ENCODE assay signal across 9 cellular contexts in genomic region chr10:131899695-131900349, GRCh38. TPM values are rescaled to one million over a fixed set of nuclear protein-coding genes. Genes with fewer than 3 reads are reported as not detected.
A peak's percentile ranks its signal among the peaks of the same experiment; 100 is the strongest.
DNase-seq lines count a peak whose midpoint lies in the region; ATAC-seq, FAIRE-seq and TF ChIP-seq lines count a peak whose summit lies in the region.
"Had no signal": no experiment of that assay in that cellular context is flagged by ENCODE, and none has a peak within 500 bp of the region (broad histone marks: within the 10 kb centered on the region; RNA-seq: fewer than 3 reads in every experiment).

No MANE protein-coding gene starts in this region.

- dilution Hi-C loops in endothelial cell of umbilical vein (cut with MboI; ENCODE audit: extremely low pct_ligation_motif_present, low sequenced_read_pairs): no loop called here

- H3K36me3 ChIP-seq in PC-3 (ENCODE audit: low read depth, low read length): no peaks in the 10 kb centered on the region
- H3K36me3 ChIP-seq in endothelial cell of umbilical vein (ENCODE audit: control insufficient read depth in 2 of 2, extremely low read depth in 1 of 2, insufficient read depth in 2 of 2, low read length in 2 of 2): no peaks in the 10 kb centered on the region
- H3K36me3 ChIP-seq in neuronal stem cell (replicated peaks in 1 of 2; ENCODE audit: control insufficient read depth in 2 of 2, insufficient read depth in 2 of 2, low read length in 2 of 2): peaks cover 2 to 12% of the 10 kb centered on the region in 2 donors

- H3K23ac ChIP-seq in neuronal stem cell (ENCODE audit: low read depth, low read length, poor library complexity): no peak overlapping the region

- WGBS in neuronal stem cell (ENCODE audit: extremely low coverage in 2 of 2, insufficient read length in 2 of 2, insufficient replicate concordance in 1 of 2), 2 donors: no CpG with 5 or more reads among the region's 24 CpGs

- TF ChIP-seq POLR2A in endothelial cell of umbilical vein (IDR thresholded peaks at IDR 0.05; ENCODE audit: low read depth, low read length): no peak

- no peak for FAIRE-seq in endothelial cell of umbilical vein (lab: Jason Lieb, UNC)
- FAIRE-seq: G401.6 had no signal

- TF ChIP-seq CTCF in PC-3 (conservative IDR thresholded peaks at IDR 0.05; ENCODE audit: low read depth, low read length) (0 out of 2 replicates have a peak, but pooled peaks have one; percentile 15), endothelial cell of umbilical vein (IDR thresholded peaks at IDR 0.05; ENCODE audit: extremely low read depth in 1 of 2, insufficient read depth in 1 of 2, low read depth in 1 of 2, low read length in 2 of 2) (no peak)

- ATAC-seq in PC-3: no peak

- peak overlapping the region; percentile 75 for H2AFZ ChIP-seq in PC-3 (ENCODE audit: low read length)
- peak overlapping the region; percentile 39 for H2AFZ ChIP-seq in endothelial cell of umbilical vein (ENCODE audit: low read depth, low read length)
- H2AFZ ChIP-seq in neuronal stem cell (ENCODE audit: low read length): peak overlapping the region; percentile 94

- peak overlapping the region; percentile 61 for H2BK5ac ChIP-seq in neuronal stem cell (ENCODE audit: low read length)

- H3K9me3 ChIP-seq in PC-3 (ENCODE audit: low read length): no peaks in the 10 kb centered on the region
- H3K9me3 ChIP-seq in endothelial cell of umbilical vein (replicated peaks; ENCODE audit: control insufficient read depth, insufficient read depth, low read length): no peaks in the 10 kb centered on the region
- no peaks in the 10 kb centered on the region for H3K9me3 ChIP-seq in neuronal stem cell (replicated peaks in 1 of 2; ENCODE audit: control insufficient read depth in 2 of 2, insufficient read depth in 1 of 2, low read depth in 1 of 2, low read length in 2 of 2)

- no peak overlapping the region for H2BK120ac ChIP-seq in neuronal stem cell (ENCODE audit: low read depth, low read length)

- no peak overlapping the region for H4K8ac ChIP-seq in neuronal stem cell (ENCODE audit: low read depth, low read length)

- no peak overlapping the region for H2BK15ac ChIP-seq in neuronal stem cell (ENCODE audit: low read length)

- peak overlapping the region; percentile 77 for H3K18ac ChIP-seq in neuronal stem cell (ENCODE audit: low read length)

- no peaks in the 10 kb centered on the region for H3K27me3 ChIP-seq in PC-3 (ENCODE audit: low read length)
- H3K27me3 ChIP-seq in endothelial cell of umbilical vein (ENCODE audit: control insufficient read depth in 2 of 2, insufficient read depth in 2 of 2, low read length in 2 of 2): peaks cover 12 to 21% of the 10 kb centered on the region in 2 experiments
- H3K27me3 ChIP-seq in neuronal stem cell (ENCODE audit: control insufficient read depth in 3 of 3, insufficient read depth in 3 of 3, low read depth in 1 of 3, low read length in 3 of 3): peaks cover 0 to 28% (median 16%) of the 10 kb centered on the region in 3 experiments

- H3K9ac ChIP-seq in PC-3 (ENCODE audit: low read length): peak overlapping the region; percentile 75
- H3K9ac ChIP-seq in endothelial cell of umbilical vein (replicated peaks; ENCODE audit: extremely low read depth, insufficient read depth, low read length): no peak overlapping the region
- H3K9ac ChIP-seq in neuronal stem cell (ENCODE audit: low read depth, low read length, poor library complexity): peak overlapping the region; percentile 75

- H3K79me2 ChIP-seq in PC-3 (ENCODE audit: low read length) (peaks cover 38% of the 10 kb centered on the region), endothelial cell of umbilical vein (ENCODE audit: control insufficient read depth, insufficient read depth, low read length) (peaks cover 35% of the 10 kb centered on the region)

- H3K4ac ChIP-seq in neuronal stem cell (ENCODE audit: low read length): no peak overlapping the region

- peak overlapping the region; percentile 7 for H2AK5ac ChIP-seq in neuronal stem cell (ENCODE audit: low read depth, low read length)

- no peaks in the 10 kb centered on the region for H3K9me2 ChIP-seq in PC-3 (replicated peaks; ENCODE audit: low read length)

- H3K4me1 ChIP-seq in PC-3 (ENCODE audit: insufficient read depth, low read length): peaks cover 19% of the 10 kb centered on the region
- H3K4me1 ChIP-seq in endothelial cell of umbilical vein (ENCODE audit: control insufficient read depth, extremely low read depth, insufficient read depth, low read length): peaks cover 23% of the 10 kb centered on the region
- peaks cover 4 to 12% of the 10 kb centered on the region in 2 donors for H3K4me1 ChIP-seq in neuronal stem cell (ENCODE audit: control insufficient read depth in 2 of 2, insufficient read depth in 1 of 2, low read depth in 1 of 2, low read length in 2 of 2)

- intact Hi-C loops in PC-3 (cut with micrococcal nuclease): loop anchor here (1.0 to 5.0 kb wide), 3 partner anchors 12 to 82 kb away; partner anchors contain the start of gene BNIP3
- intact Hi-C loops in endothelial cell of umbilical vein (cut with micrococcal nuclease): loop anchor here (1.0 kb wide), 4 partner anchors 48 to 430 kb away; partner anchors contain the start of gene BNIP3

- H2BK12ac ChIP-seq in neuronal stem cell (ENCODE audit: low read length): no peak overlapping the region

- peak overlapping the region; percentile 79 for H3K4me2 ChIP-seq in PC-3 (ENCODE audit: low read length)
- H3K4me2 ChIP-seq in endothelial cell of umbilical vein (ENCODE audit: insufficient read depth, low read length): peak overlapping the region; percentile 27
- peak overlapping the region; percentile 95 for H3K4me2 ChIP-seq in neuronal stem cell (ENCODE audit: insufficient read depth, low read length, poor library complexity, severe bottlenecking)

- DNase-seq in NCI-H748 (lab: John Stamatoyannopoulos, UW; ENCODE audit: unreplicated experiment): peak; percentile 29
- DNase-seq in NCI-H748 treated with DMSO at 0.1 percent for 48 hours (lab: John Stamatoyannopoulos, UW): no peak
- no peak for DNase-seq in PC-3
- peak; percentile 16 for DNase-seq in endothelial cell of umbilical vein (ENCODE audit: low read depth, low spot score)
- no peak for DNase-seq in neuronal stem cell (ENCODE audit: low spot score)
- DNase-seq in NCI-H2081 treated with DMSO at 0.1 percent for 48 hours (lab: John Stamatoyannopoulos, UW): no peak
- no peak for DNase-seq in 8988T
- DNase-seq in H4 (ENCODE audit: low spot score): no peak

- H4K20me1 ChIP-seq in PC-3 (ENCODE audit: low read length) (peaks cover 9% of the 10 kb centered on the region; the same call in 1 of the 2 replicates), endothelial cell of umbilical vein (replicated peaks; ENCODE audit: control insufficient read depth, extremely low read depth, insufficient read depth, low read length) (no peaks in the 10 kb centered on the region)

- no peaks in the 10 kb centered on the region for H3K9me1 ChIP-seq in endothelial cell of umbilical vein (replicated peaks; ENCODE audit: control insufficient read depth, extremely low read depth, insufficient read depth, low read length)

- CTCF ChIA-PET in PC-3 (lab: Charles Lee) (no interaction called here), endothelial cell of umbilical vein (lab: Charles Lee) (interaction anchor here (1.0 to 6.9 kb wide), 8 partner anchors 14 to 123 kb away, joined by 3 to 64 read pairs (median 5); no protein-coding TSS in a partner anchor)

- no peak overlapping the region for H3K14ac ChIP-seq in neuronal stem cell (ENCODE audit: low read length)

- no peaks in the 10 kb centered on the region for H3F3A ChIP-seq in PC-3 (ENCODE audit: low read length, unreplicated experiment)

- H3K4me3 ChIP-seq in PC-3 (ENCODE audit: low read length): peak overlapping the region; percentile 63
- H3K4me3 ChIP-seq in endothelial cell of umbilical vein (replicated peaks in 1 of 3; ENCODE audit: insufficient read depth in 1 of 3, low read depth in 1 of 3, low read length in 3 of 3): peak overlapping the region; percentile 5 to 95 (median 12)
- peak overlapping the region; percentile 84 to 94 for H3K4me3 ChIP-seq in neuronal stem cell (ENCODE audit: low read length in 2 of 2)

- POLR2A ChIA-PET in PC-3 (lab: Charles Lee; ENCODE audit: unreplicated experiment): no interaction called here
- POLR2A ChIA-PET in endothelial cell of umbilical vein (lab: Charles Lee): interaction anchor here (0.6 to 2.1 kb wide), 4 partner anchors 33 to 81 kb away, joined by 3 to 6 read pairs (median 4); no protein-coding TSS in a partner anchor

- H3K27ac ChIP-seq in PC-3 (ENCODE audit: low read length): no peak overlapping the region
- no peak overlapping the region for H3K27ac ChIP-seq in endothelial cell of umbilical vein (ENCODE audit: insufficient read depth, low read depth, low read length)
- no peak overlapping the region for H3K27ac ChIP-seq in neuronal stem cell (replicated peaks; ENCODE audit: low read length)

- peaks cover 5% of the 10 kb centered on the region for H3K79me1 ChIP-seq in neuronal stem cell (ENCODE audit: low read depth, low read length)

- no peak overlapping the region for H4K91ac ChIP-seq in neuronal stem cell (ENCODE audit: low read depth, low read length, poor library complexity)

- BruUV-seq in PC-3 (replicated peaks; lab: Mats Ljungman, UMichigan) (TSS peak; percentile 37), endothelial cell of umbilical vein (replicated peaks; lab: Mats Ljungman, UMichigan) (no TSS peak)

TF ChIP-seq in endothelial cell of umbilical vein, 7 proteins besides CTCF, POLR2A, EP300 and RAD21 (continues in another document):
- no peak for TF ChIP-seq JUN (IDR thresholded peaks at IDR 0.05; ENCODE audit: borderline replicate concordance, insufficient read depth, insufficient read length, low read depth)
- no peak for TF ChIP-seq POLR2AphosphoS5 (IDR thresholded peaks at IDR 0.05; ENCODE audit: insufficient read depth, low read depth, low read length)
- TF ChIP-seq MYC (IDR thresholded peaks at IDR 0.05; ENCODE audit: low read depth, low read length): no peak
- no peak for TF ChIP-seq MAX (IDR thresholded peaks at IDR 0.05; ENCODE audit: insufficient read depth, insufficient read length)
- no peak for TF ChIP-seq GATA2 (IDR thresholded peaks at IDR 0.05; ENCODE audit: insufficient read depth, insufficient read length, low read depth, low read length)

RNA-seq across cellular contexts. Expression of gene PPP2R2D, which starts 1.0 kb away (rescaled TPM):
- total RNA-seq in PC-3 (2014; rRNA removed): 30.6 and 40.3 TPM in 2 replicates
- total RNA-seq in endothelial cell of umbilical vein: 33.9 and 36.3 TPM in 2 replicates
- polyA plus RNA-seq in endothelial cell of umbilical vein: 27.8 and 29.9 TPM in 2 replicates
- polyA plus RNA-seq in endothelial cell of umbilical vein (2011; cell fraction: cytosol; rRNA removed): 36.2 and 42.3 TPM in 2 replicates
- 63.6 and 63.8 TPM in 2 replicates for polyA plus RNA-seq in endothelial cell of umbilical vein (2011; cell fraction: nucleus; rRNA removed)
- polyA plus RNA-seq in endothelial cell of umbilical vein (2012): 36.3 and 38.9 TPM in 2 replicates
- 38.5 and 41.4 TPM in 2 replicates for polyA minus RNA-seq in endothelial cell of umbilical vein
- polyA minus RNA-seq in endothelial cell of umbilical vein (2011; cell fraction: cytosol; rRNA and poly(A)+ RNA removed): 19.3 TPM
- polyA minus RNA-seq in endothelial cell of umbilical vein (2011; cell fraction: nucleus; rRNA and poly(A)+ RNA removed): 32.3 and 34.4 TPM in 2 replicates
- 26.3 TPM for polyA plus RNA-seq in neuronal stem cell (2013, experiment 1 of 2)
- 26.5 TPM for polyA plus RNA-seq in neuronal stem cell (2013, experiment 2 of 2)
- 33.2 and 36.9 TPM in 2 replicates for total RNA-seq in H4 (2014; rRNA removed; shearing (Covaris generic))

Comparison
In these comparisons a context has a peak if more than half of its experiments do, and no peak if none do; other contexts are left out.
1. DNase-seq: peak in NCI-H748 (single experiment) and endothelial cell of umbilical vein (single experiment); none in NCI-H748 treated with DMSO at 0.1 percent for 48 hours (single experiment), PC-3 (single experiment), neuronal stem cell (single experiment), NCI-H2081 treated with DMSO at 0.1 percent for 48 hours (single experiment), 8988T (single experiment) and H4 (single experiment).
2. H2AFZ ChIP-seq: peak in every context shown above with its lines; median percentile 94 in neuronal stem cell; 75 in PC-3; 39 in endothelial cell of umbilical vein.
3. H3K4me2 ChIP-seq: peak in every context shown above with its lines; median percentile 95 in neuronal stem cell; 79 in PC-3; 27 in endothelial cell of umbilical vein.
4. H3K4me3 ChIP-seq: peak in every context shown above with its lines; median percentile 89 in neuronal stem cell; 63 in PC-3; 12 in endothelial cell of umbilical vein.